1 cellular context compared by ENCODE assay signal in the genomic region with DNA sequence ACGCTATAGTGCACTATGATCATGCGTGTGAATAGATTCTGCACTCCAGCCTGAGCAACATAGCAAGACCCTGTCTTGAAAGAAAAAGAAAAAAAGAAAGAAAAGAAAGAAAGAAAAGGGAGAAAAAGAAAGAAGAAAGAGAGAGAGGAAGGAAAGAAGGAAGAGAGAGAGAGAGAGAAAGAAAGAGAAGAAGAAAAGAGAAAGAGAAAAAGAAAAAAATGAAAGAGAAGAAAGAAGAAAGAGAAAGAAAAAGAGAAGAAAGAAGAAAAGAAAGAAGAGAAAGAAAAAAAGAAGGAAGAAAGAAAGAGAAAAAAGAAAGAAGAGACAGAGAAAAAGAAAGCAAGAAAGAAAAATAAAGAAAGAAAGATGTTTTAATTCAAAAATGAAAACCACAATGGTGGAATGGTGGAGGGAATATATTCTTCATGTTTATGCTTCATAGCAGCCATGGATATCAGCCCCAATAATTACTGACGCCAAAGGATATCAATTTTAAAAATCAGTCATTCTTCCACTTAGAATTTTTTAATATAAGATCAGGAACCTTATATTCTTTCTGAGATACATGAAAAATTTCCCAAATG.
TF ChIP-seq lines count a peak whose summit lies in the region.

No MANE protein-coding gene starts in this region.

TF ChIP-seq in WTC11, 78 proteins besides CTCF, POLR2A, EP300 and RAD21 (continued from another document):
- TF ChIP-seq, protein P1, sequence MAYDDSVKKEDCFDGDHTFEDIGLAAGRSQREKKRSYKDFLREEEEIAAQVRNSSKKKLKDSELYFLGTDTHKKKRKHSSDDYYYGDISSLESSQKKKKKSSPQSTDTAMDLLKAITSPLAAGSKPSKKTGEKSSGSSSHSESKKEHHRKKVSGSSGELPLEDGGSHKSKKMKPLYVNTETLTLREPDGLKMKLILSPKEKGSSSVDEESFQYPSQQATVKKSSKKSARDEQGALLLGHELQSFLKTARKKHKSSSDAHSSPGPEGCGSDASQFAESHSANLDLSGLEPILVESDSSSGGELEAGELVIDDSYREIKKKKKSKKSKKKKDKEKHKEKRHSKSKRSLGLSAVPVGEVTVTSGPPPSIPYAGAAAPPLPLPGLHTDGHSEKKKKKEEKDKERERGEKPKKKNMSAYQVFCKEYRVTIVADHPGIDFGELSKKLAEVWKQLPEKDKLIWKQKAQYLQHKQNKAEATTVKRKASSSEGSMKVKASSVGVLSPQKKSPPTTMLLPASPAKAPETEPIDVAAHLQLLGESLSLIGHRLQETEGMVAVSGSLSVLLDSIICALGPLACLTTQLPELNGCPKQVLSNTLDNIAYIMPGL (CRISPR knock-in tag; IDR thresholded peaks at IDR 0.05), result no peak
- TF ChIP-seq CBFB (CRISPR knock-in tag; IDR thresholded peaks at IDR 0.05; ENCODE audit: low read depth), result no peak
